Comparison of ENCODE assay signal across 9 cellular contexts in genomic region chr19:15379083-15379995, GRCh38. TPM values are rescaled to one million over a fixed set of nuclear protein-coding genes. Genes with fewer than 3 reads are reported as not detected.
DNase-seq lines count a peak whose midpoint lies in the region; ATAC-seq, FAIRE-seq and TF ChIP-seq lines count a peak whose summit lies in the region.
"Had no signal": no experiment of that assay in that cellular context is flagged by ENCODE, and none has a peak within 500 bp of the region (broad histone marks: within the 10 kb centered on the region; RNA-seq: fewer than 3 reads in every experiment).

TSS of gene AKAP8 (minus strand) at chr19:15379787. CDS start at chr19:15379731, 56 bp downstream.

- peak; percentile 99 for DNase-seq in Ammon's horn (ENCODE audit: low spot score)
- peak; percentile 99 for DNase-seq in GM19238 (ENCODE audit: insufficient read length, low spot score)
- peak; percentile 95 for DNase-seq in NCI-H510A (lab: John Stamatoyannopoulos, UW)
- DNase-seq in activated CD4-positive, alpha-beta T cell treated with anti-CD3 and anti-CD28 coated beads for 1 hour: peak; percentile 98
- DNase-seq in cerebellar nuclear complex (lab: John Stamatoyannopoulos, UW): peak; percentile 84 to 95
- DNase-seq in keratinocyte (ENCODE audit: low read depth, low spot score): peak; percentile 90
- DNase-seq in stimulated activated CD4-positive, alpha-beta T cell treated with anti-CD3 and anti-CD28 coated beads, Interleukin-12 subunit alpha, Interleukin-12 subunit beta, amount 100 ng/mL, for 48 hours (ENCODE audit: low read depth in 2 of 3, low spot score in 1 of 3): peak; percentile 94 to 97 (median 96)

- H4K20me1 ChIP-seq in keratinocyte (ENCODE audit: control insufficient read depth, extremely low read depth, insufficient read depth, low read length): peaks cover 4% of the 10 kb centered on the region

- H3K27ac ChIP-seq in keratinocyte (ENCODE audit: control insufficient read depth, insufficient read depth, low read length): peak within 1 kb of the TSS; percentile 90

- peaks cover 22% of the 10 kb centered on the region for H3K4me1 ChIP-seq in keratinocyte (ENCODE audit: control insufficient read depth, extremely low read depth, insufficient read depth, low read length)

- peaks cover 48% of the 10 kb centered on the region for H3K79me2 ChIP-seq in keratinocyte (ENCODE audit: control insufficient read depth, insufficient read depth, low read length)

- ATAC-seq in HG03439 (IDR thresholded peaks at IDR 0.05; ENCODE audit: unreplicated experiment): peak; percentile 86

- peak within 1 kb of the TSS; percentile 93 for H3K9ac ChIP-seq in keratinocyte (ENCODE audit: control insufficient read depth, extremely low read depth, insufficient read depth, low read length)

- peak; percentile 17 for FAIRE-seq in keratinocyte (lab: Jason Lieb, UNC)
- FAIRE-seq: endometrium had no signal

- H3K4me2 ChIP-seq in keratinocyte (ENCODE audit: control insufficient read depth, extremely low read depth, insufficient read depth, low read depth, low read length): peak within 1 kb of the TSS; percentile 88

- peak within 1 kb of the TSS; percentile 79 to 97 (median 91) for H3K4me3 ChIP-seq in keratinocyte (ENCODE audit: control insufficient read depth in 2 of 3, extremely low read depth in 1 of 3, insufficient read depth in 2 of 3, low read depth in 1 of 3, low read length in 3 of 3)

- peaks cover 12 to 15% of the 10 kb centered on the region in 2 experiments for H3K36me3 ChIP-seq in keratinocyte (ENCODE audit: control insufficient read depth in 2 of 2, extremely low read depth in 1 of 2, insufficient read depth in 2 of 2, low read length in 2 of 2)

- H3K9me1 ChIP-seq in keratinocyte (ENCODE audit: control insufficient read depth, extremely low read depth, insufficient read depth, low read length): no peaks in the 10 kb centered on the region

- no peaks in the 10 kb centered on the region for H3K27me3 ChIP-seq in keratinocyte (ENCODE audit: control insufficient read depth, extremely low read depth, insufficient read depth, low read length)

- no peaks in the 10 kb centered on the region for H3K9me3 ChIP-seq in keratinocyte (ENCODE audit: control insufficient read depth, low read depth, low read length)

- dilution Hi-C loops in keratinocyte (cut with MboI; ENCODE audit: extremely low pct_ligation_motif_present, low sequenced_read_pairs): no loop called here

- peak within 1 kb of the TSS; percentile 87 for H2AFZ ChIP-seq in keratinocyte (ENCODE audit: control insufficient read depth, low read length)

- TF ChIP-seq CTCF in keratinocyte (optimal IDR thresholded peaks at IDR 0.05 in 1 of 3, IDR thresholded peaks at IDR 0.05 in 1 of 3, conservative IDR thresholded peaks at IDR 0.05 in 1 of 3; ENCODE audit: extremely low read depth in 1 of 3, insufficient read depth in 2 of 3, low read length in 3 of 3): no peak

RNA-seq across cellular contexts. Expression of gene AKAP8, which starts in this region (rescaled TPM):
- 16.8 to 18.1 TPM (median 18.1 TPM) in 3 replicates for polyA plus RNA-seq in keratinocyte
- 12.9 TPM for polyA plus RNA-seq in keratinocyte (2011; ENCODE audit: low read depth)
- polyA plus RNA-seq in keratinocyte (2011; cell fraction: cytosol; rRNA removed): 10.5 and 10.9 TPM in 2 replicates
- 34.8 and 35.0 TPM in 2 replicates for polyA plus RNA-seq in keratinocyte (2011; cell fraction: nucleus; rRNA removed)
- polyA plus RNA-seq in keratinocyte (2012; ENCODE audit: low replicate concordance): 10.2 and 17.8 TPM in 2 replicates
- polyA minus RNA-seq in keratinocyte: 5.7 to 9.0 TPM (median 7.6 TPM) in 3 replicates
- polyA minus RNA-seq in keratinocyte (2011; cell fraction: cytosol; rRNA and poly(A)+ RNA removed): 14.6 TPM
- 12.0 and 12.6 TPM in 2 replicates for polyA minus RNA-seq in keratinocyte (2011; cell fraction: nucleus; rRNA and poly(A)+ RNA removed)

Comparison
In these comparisons a context has a peak if more than half of its experiments do, and no peak if none do; other contexts are left out.
1. Peak in every context shown above with its lines: DNase-seq, ATAC-seq, H3K4me3 ChIP-seq and H3K27ac ChIP-seq.